Comparison of ENCODE assay signal across 8 cellular contexts in genomic region chr13:31909889-31910551, GRCh38.
DNase-seq lines count a peak whose midpoint lies in the region; ATAC-seq and TF ChIP-seq lines count a peak whose summit lies in the region.

No MANE protein-coding gene starts in this region.

- H3K4me2 ChIP-seq in GM23338: no peak overlapping the region

- no peaks in the 10 kb centered on the region for H3K9me2 ChIP-seq in GM23338 (ENCODE audit: insufficient read depth)

- ATAC-seq in CD4-positive, CD25-positive, alpha-beta regulatory T cell (ENCODE audit: low read depth in 2 of 2): no peak
- ATAC-seq in GM23338: no peak; the same call in 2 of the 3 replicates
- no peak for ATAC-seq in GM21360 (IDR thresholded peaks at IDR 0.05; ENCODE audit: unreplicated experiment)

- TF ChIP-seq CTCF in GM23338 (conservative IDR thresholded peaks at IDR 0.05; ENCODE audit: low read depth in 2 of 2) (peak; percentile 85 to 99), endothelial cell (IDR thresholded peaks at IDR 0.05; ENCODE audit: unreplicated experiment) (peak; percentile 88), thyroid gland (IDR thresholded peaks at IDR 0.05) (peak; percentile 73 to 85 (median 82))

- no peaks in the 10 kb centered on the region for H3K9me3 ChIP-seq in CD4-positive, CD25-positive, alpha-beta regulatory T cell (ENCODE audit: control insufficient read depth in 2 of 2, low read length in 2 of 2)
- no peaks in the 10 kb centered on the region for H3K9me3 ChIP-seq in thyroid gland

- no peaks in the 10 kb centered on the region for H3K4me1 ChIP-seq in CD4-positive, CD25-positive, alpha-beta regulatory T cell (ENCODE audit: control insufficient read depth, insufficient read depth, low read length, poor library complexity, severe bottlenecking)
- H3K4me1 ChIP-seq in GM23338 (ENCODE audit: insufficient read depth) (peaks cover 18% of the 10 kb centered on the region), thyroid gland (peaks cover 0 to 5% of the 10 kb centered on the region in 2 donors)

- H3K4me1 Mint-ChIP-seq in CD4-positive, CD25-positive, alpha-beta regulatory T cell: no peaks in the 10 kb centered on the region
- H3K4me1 Mint-ChIP-seq in GM23338 (peaks cover 18% of the 10 kb centered on the region), endothelial cell (ENCODE audit: unreplicated experiment) (peaks cover 3% of the 10 kb centered on the region)

- H3K4me3 Mint-ChIP-seq in CD4-positive, CD25-positive, alpha-beta regulatory T cell: no peak overlapping the region
- H3K4me3 Mint-ChIP-seq in GM23338 (no peak overlapping the region), endothelial cell (ENCODE audit: unreplicated experiment) (no peak overlapping the region)

- WGBS in thyroid gland, 2 donors: 1 to 2% methylated on average over 5 of the region's 5 CpGs

- no peak overlapping the region for H3K4me3 ChIP-seq in CD4-positive, CD25-positive, alpha-beta regulatory T cell (ENCODE audit: low read depth, low read length)
- no peak overlapping the region for H3K4me3 ChIP-seq in GM23338
- no peak overlapping the region for H3K4me3 ChIP-seq in thyroid gland (replicated peaks in 1 of 3)

- peaks cover 5% of the 10 kb centered on the region for H3K27me3 Mint-ChIP-seq in CD4-positive, CD25-positive, alpha-beta regulatory T cell
- H3K27me3 Mint-ChIP-seq in GM23338 (ENCODE audit: insufficient read depth, low read depth, poor library complexity) (no peaks in the 10 kb centered on the region), endothelial cell (ENCODE audit: unreplicated experiment) (no peaks in the 10 kb centered on the region)

- H3K27ac Mint-ChIP-seq in CD4-positive, CD25-positive, alpha-beta regulatory T cell: no peak overlapping the region
- H3K27ac Mint-ChIP-seq in GM23338 (no peak overlapping the region), endothelial cell (ENCODE audit: unreplicated experiment) (no peak overlapping the region)

- H3K36me3 Mint-ChIP-seq in CD4-positive, CD25-positive, alpha-beta regulatory T cell: no peaks in the 10 kb centered on the region
- H3K36me3 Mint-ChIP-seq in GM23338 (ENCODE audit: low read depth): no peaks in the 10 kb centered on the region
- no peaks in the 10 kb centered on the region for H3K36me3 Mint-ChIP-seq in endothelial cell (ENCODE audit: low read depth, unreplicated experiment)

- no peaks in the 10 kb centered on the region for H3K79me2 ChIP-seq in GM23338 (replicated peaks; ENCODE audit: insufficient read depth)

- no peaks in the 10 kb centered on the region for H3K36me3 ChIP-seq in CD4-positive, CD25-positive, alpha-beta regulatory T cell (ENCODE audit: control insufficient read depth, insufficient read depth, low read length)
- no peaks in the 10 kb centered on the region for H3K36me3 ChIP-seq in GM23338 (ENCODE audit: insufficient read depth)
- no peaks in the 10 kb centered on the region for H3K36me3 ChIP-seq in thyroid gland

- no peak overlapping the region for H2AFZ ChIP-seq in GM23338

- no peak for TF ChIP-seq POLR2A in thyroid gland (IDR thresholded peaks at IDR 0.05)

- H3K27me3 ChIP-seq in CD4-positive, CD25-positive, alpha-beta regulatory T cell (ENCODE audit: control insufficient read depth, insufficient read depth, low read length): peaks cover 5% of the 10 kb centered on the region
- no peaks in the 10 kb centered on the region for H3K27me3 ChIP-seq in GM23338 (ENCODE audit: insufficient read depth)
- no peaks in the 10 kb centered on the region for H3K27me3 ChIP-seq in thyroid gland

- intact Hi-C loops in thyroid gland (cut with DNase I): no loop called here

- H3K9me3 Mint-ChIP-seq in CD4-positive, CD25-positive, alpha-beta regulatory T cell: no peaks in the 10 kb centered on the region
- no peaks in the 10 kb centered on the region; the same call in 2 of the 3 replicates for H3K9me3 Mint-ChIP-seq in GM23338
- no peaks in the 10 kb centered on the region for H3K9me3 Mint-ChIP-seq in endothelial cell (ENCODE audit: unreplicated experiment)

- peak; percentile 15 to 64 (median 47) for DNase-seq in CD4-positive, CD25-positive, alpha-beta regulatory T cell
- DNase-seq in GM23338 (ENCODE audit: low spot score): peak; percentile 82
- peak; percentile 30 for DNase-seq in NCI-H2196 treated with DMSO at 0.1 percent for 48 hours (lab: John Stamatoyannopoulos, UW; ENCODE audit: unreplicated experiment)
- peak; percentile 40 to 55 for DNase-seq in activated CD4-positive, alpha-beta T cell treated with anti-CD3 and anti-CD28 coated beads for 4 hours
- DNase-seq in endothelial cell (ENCODE audit: low spot score): peak; percentile 57
- peak; percentile 81 for DNase-seq in myocyte (ENCODE audit: low read depth)
- peak; percentile 42 to 56 for DNase-seq in thyroid gland

- no peaks in the 10 kb centered on the region for H3F3A ChIP-seq in GM23338 (replicated peaks; ENCODE audit: low read depth)

- no peak overlapping the region for H3K27ac ChIP-seq in CD4-positive, CD25-positive, alpha-beta regulatory T cell (ENCODE audit: insufficient read depth, low read length, poor library complexity, severe bottlenecking)
- H3K27ac ChIP-seq in GM23338 (ENCODE audit: low read depth) (no peak overlapping the region), thyroid gland (no peak overlapping the region)

- no peaks in the 10 kb centered on the region for H4K20me1 ChIP-seq in GM23338 (replicated peaks; ENCODE audit: insufficient read depth)

TF ChIP-seq in GM23338, 12 proteins besides CTCF, POLR2A, EP300 and RAD21 (continues in another document):
- no peak for TF ChIP-seq REST (IDR thresholded peaks at IDR 0.05; ENCODE audit: unreplicated experiment)
- no peak for TF ChIP-seq EZH2 (IDR thresholded peaks at IDR 0.05; ENCODE audit: low read depth, unreplicated experiment)
- TF ChIP-seq POLR2AphosphoS5 (IDR thresholded peaks at IDR 0.05; ENCODE audit: low read depth): no peak
- no peak for TF ChIP-seq STAT1 (IDR thresholded peaks at IDR 0.05; ENCODE audit: unreplicated experiment)
- TF ChIP-seq NANOG (IDR thresholded peaks at IDR 0.05; ENCODE audit: borderline replicate concordance): no peak

Comparison
In these comparisons a context has a peak if more than half of its experiments do, and no peak if none do; other contexts are left out.
1. DNase-seq: peak in every context shown above with its lines; median percentile 82 in GM23338; 81 in myocyte; 57 in endothelial cell; 49 in thyroid gland; 48 in activated CD4-positive, alpha-beta T cell treated with anti-CD3 and anti-CD28 coated beads for 4 hours; 47 in CD4-positive, CD25-positive, alpha-beta regulatory T cell; 30 in NCI-H2196 treated with DMSO at 0.1 percent for 48 hours.